ENCODE assay signal across 14 cellular contexts in genomic region chr12:12734054-12734453, GRCh38. TPM values are rescaled to one million over a fixed set of nuclear protein-coding genes. Genes with fewer than 3 reads are reported as not detected.
DNase-seq lines count a peak whose midpoint lies in the region; ATAC-seq lines count a peak whose summit lies in the region.
"Had no signal": no experiment of that assay in that cellular context is flagged by ENCODE, and none has a peak within 500 bp of the region (broad histone marks: within the 10 kb centered on the region; RNA-seq: fewer than 3 reads in every experiment).

No MANE protein-coding gene starts in this region.

- no peaks in the 10 kb centered on the region for H3K27me3 ChIP-seq in BLaER1
- no peaks in the 10 kb centered on the region for H3K27me3 ChIP-seq in naive thymus-derived CD4-positive, alpha-beta T cell (ENCODE audit: control insufficient read depth in 2 of 2, insufficient read depth in 2 of 2, low read length in 2 of 2)
- H3K27me3 ChIP-seq: left lung had no signal

- peak; percentile 76 for DNase-seq in LHCN-M2 (ENCODE audit: low read depth)
- no peak for DNase-seq in caudate nucleus (lab: John Stamatoyannopoulos, UW)
- DNase-seq in naive thymus-derived CD4-positive, alpha-beta T cell: no peak
- no peak for DNase-seq in effector CD4-positive, alpha-beta T cell
- DNase-seq in NCI-H1048 (lab: John Stamatoyannopoulos, UW): no peak
- DNase-seq in dedifferentiated amniotic fluid mesenchymal stem cell (ENCODE audit: extremely low spot score): no peak
- DNase-seq: aorta, KG1, left lung, NCI-H226, retina, SIG-M5 had no signal

- H3K36me3 ChIP-seq in BLaER1: peaks cover 8% of the 10 kb centered on the region; the same call in 1 of the 2 replicates
- no peaks in the 10 kb centered on the region for H3K36me3 ChIP-seq in naive thymus-derived CD4-positive, alpha-beta T cell (ENCODE audit: control insufficient read depth in 2 of 3, insufficient read depth in 3 of 3, low read length in 3 of 3)
- H3K36me3 ChIP-seq: left lung had no signal

- no peaks in the 10 kb centered on the region for H3K27me3 Mint-ChIP-seq in naive thymus-derived CD4-positive, alpha-beta T cell

- CTCF ChIA-PET in naive thymus-derived CD4-positive, alpha-beta T cell (lab: Charles Lee): interaction anchor here (0.5 to 4.5 kb wide), 2 partner anchors 357 to 1525 kb away, joined by 3 to 91 read pairs; no protein-coding TSS in a partner anchor

- H3K27ac Mint-ChIP-seq in naive thymus-derived CD4-positive, alpha-beta T cell: peak overlapping the region in 8 of 9 donors; percentile 41 to 89 (median 76)

- peaks cover 28 to 63% (median 51%) of the 10 kb centered on the region in 7 donors for H3K4me1 Mint-ChIP-seq in naive thymus-derived CD4-positive, alpha-beta T cell

- no peak overlapping the region for H3K4me3 ChIP-seq in BLaER1
- no peak overlapping the region for H3K4me3 ChIP-seq in naive thymus-derived CD4-positive, alpha-beta T cell (ENCODE audit: low read length)
- H3K4me3 ChIP-seq: left lung had no signal

- peak overlapping the region; percentile 85 for H3K4me2 ChIP-seq in BLaER1

- H3K4me1 ChIP-seq in BLaER1: peaks cover 76% of the 10 kb centered on the region
- H3K4me1 ChIP-seq in naive thymus-derived CD4-positive, alpha-beta T cell (ENCODE audit: control insufficient read depth in 2 of 2, insufficient read depth in 2 of 2, low read length in 2 of 2): peaks cover 13 to 33% of the 10 kb centered on the region in 2 donors

- H3K9me3 Mint-ChIP-seq in naive thymus-derived CD4-positive, alpha-beta T cell: no peaks in the 10 kb centered on the region

- H3K27ac ChIP-seq in BLaER1: peak overlapping the region; percentile 73
- H3K27ac ChIP-seq in caudate nucleus (ENCODE audit: low read depth, low read length): peak overlapping the region; percentile 14
- peak overlapping the region; percentile 40 for H3K27ac ChIP-seq in naive thymus-derived CD4-positive, alpha-beta T cell (ENCODE audit: low read depth, low read length)

- intact Hi-C loops in naive thymus-derived CD4-positive, alpha-beta T cell (cut with micrococcal nuclease): no loop called here

- H3K9me3 ChIP-seq in BLaER1: no peaks in the 10 kb centered on the region
- H3K9me3 ChIP-seq in naive thymus-derived CD4-positive, alpha-beta T cell (ENCODE audit: control insufficient read depth in 2 of 3, low read length in 3 of 3): no peaks in the 10 kb centered on the region
- H3K9me3 ChIP-seq: left lung had no signal

- POLR2A ChIA-PET in naive thymus-derived CD4-positive, alpha-beta T cell (lab: Charles Lee): interaction anchor here (1.1 to 11.9 kb wide), 5 partner anchors 13 to 376 kb away, joined by 4 to 311 read pairs (median 6); partner anchors contain the start of genes BORCS5 and CDKN1B

- H3K4me3 Mint-ChIP-seq in naive thymus-derived CD4-positive, alpha-beta T cell: peak overlapping the region in 1 of 10 donors; percentile 69

- no peaks in the 10 kb centered on the region; the same call in 1 of the 2 replicates for H4K20me1 ChIP-seq in BLaER1

- no peak overlapping the region for H3K9ac ChIP-seq in BLaER1

- ATAC-seq in naive thymus-derived CD4-positive, alpha-beta T cell: no peak
- no peak for ATAC-seq in GM19467 (IDR thresholded peaks at IDR 0.05; ENCODE audit: unreplicated experiment)
- ATAC-seq: left lung had no signal

- peaks cover 0 to 22% (median 3%) of the 10 kb centered on the region in 5 donors for H3K36me3 Mint-ChIP-seq in naive thymus-derived CD4-positive, alpha-beta T cell

RNA-seq across cellular contexts. Expression of gene CDKN1B, which starts 16.9 kb away (rescaled TPM):
- 21.2 and 27.4 TPM in 2 replicates for total RNA-seq in LHCN-M2 (2014; rRNA removed)
- polyA plus RNA-seq in LHCN-M2 (2012): 9.2 TPM
- total RNA-seq in naive thymus-derived CD4-positive, alpha-beta T cell: 100 to 1,000 TPM; 105 to 205 (median 191) TPM
- 10 to 100 TPM; 15.1 to 32.8 TPM for polyA plus RNA-seq in naive thymus-derived CD4-positive, alpha-beta T cell

RNA-seq across cellular contexts. Expression of gene GPR19, which starts 38.1 kb away (rescaled TPM):
- total RNA-seq in LHCN-M2 (2014; rRNA removed): 0.34 and 0.64 TPM in 2 replicates
- polyA plus RNA-seq in LHCN-M2 (2012): 0.09 TPM
- 10 to 100 TPM in 1 of 5 experiments, 1 to 10 TPM in 3, under 1 TPM in 1; 0.69 to 10.4 (median 2.7) TPM for total RNA-seq in naive thymus-derived CD4-positive, alpha-beta T cell
- polyA plus RNA-seq in naive thymus-derived CD4-positive, alpha-beta T cell: under 1 TPM; 0.17 to 0.52 TPM

RNA-seq across cellular contexts. Expression of gene APOLD1, which starts 51.4 kb away (rescaled TPM):
- 8.0 and 9.3 TPM in 2 replicates for total RNA-seq in LHCN-M2 (2014; rRNA removed)
- 2.3 TPM for polyA plus RNA-seq in LHCN-M2 (2012)
- 10 to 100 TPM in 1 of 5 experiments, 1 to 10 TPM in 3, under 1 TPM in 1; 0.64 to 11.1 (median 3.1) TPM for total RNA-seq in naive thymus-derived CD4-positive, alpha-beta T cell
- polyA plus RNA-seq in naive thymus-derived CD4-positive, alpha-beta T cell: under 1 TPM; 0.25 to 0.36 TPM

Comparison
In these comparisons a context has a peak if more than half of its experiments do, and no peak if none do; other contexts are left out.
1. H3K27ac ChIP-seq: peak in every context shown above with its lines; median percentile 73 in BLaER1; 40 in naive thymus-derived CD4-positive, alpha-beta T cell; 14 in caudate nucleus.